In genomic region chrX:129600981-129601424, GRCh38 we compare ENCODE assay signal across 8 cellular contexts. TPM values are rescaled to one million over a fixed set of nuclear protein-coding genes. Genes with fewer than 3 reads are reported as not detected.
DNase-seq lines count a peak whose midpoint lies in the region; ATAC-seq and TF ChIP-seq lines count a peak whose summit lies in the region.

No MANE protein-coding gene starts in this region.

- no peaks in the 10 kb centered on the region for H3K27me3 ChIP-seq in WERI-Rb-1 (ENCODE audit: insufficient read depth, low read depth, severe bottlenecking)
- H3K27me3 ChIP-seq in rectal smooth muscle tissue (ENCODE audit: control insufficient read depth, insufficient read depth, low read length) = no peaks in the 10 kb centered on the region

- DNase-seq in NCI-H345 (lab: John Stamatoyannopoulos, UW) (peak; percentile 4), NCI-H345 treated with DMSO at 0.1 percent for 48 hours (lab: John Stamatoyannopoulos, UW; ENCODE audit: unreplicated experiment) (no peak), WERI-Rb-1 (no peak), glutamatergic neuron (no peak)

- H3K4me1 Mint-ChIP-seq in glutamatergic neuron (ENCODE audit: low read depth, unreplicated experiment) = no peaks in the 10 kb centered on the region

- TF ChIP-seq CTCF in WERI-Rb-1 (IDR thresholded peaks at IDR 0.05; ENCODE audit: low read depth, low read length) (peak; percentile 55), glutamatergic neuron (IDR thresholded peaks at IDR 0.05; ENCODE audit: partially characterized antibody, unreplicated experiment) (peak; percentile 40)

- no peaks in the 10 kb centered on the region for H3K36me3 Mint-ChIP-seq in glutamatergic neuron (ENCODE audit: unreplicated experiment)

- H3K4me3 ChIP-seq in WERI-Rb-1 (ENCODE audit: low read depth, low read length) = no peak overlapping the region
- H3K4me3 ChIP-seq in rectal smooth muscle tissue (ENCODE audit: low read length) = no peak overlapping the region

- H3K9ac ChIP-seq in rectal smooth muscle tissue (ENCODE audit: low read length) = no peak overlapping the region

- no peaks in the 10 kb centered on the region for H3K36me3 ChIP-seq in WERI-Rb-1
- H3K36me3 ChIP-seq in rectal smooth muscle tissue (ENCODE audit: control insufficient read depth, insufficient read depth, low read length) = no peaks in the 10 kb centered on the region

- H3K27ac ChIP-seq in WERI-Rb-1 (no peak overlapping the region), rectal smooth muscle tissue (ENCODE audit: low read depth, low read length) (peak overlapping the region; percentile 8)

- no peaks in the 10 kb centered on the region for H3K27me3 Mint-ChIP-seq in glutamatergic neuron (ENCODE audit: unreplicated experiment)

- peaks cover 3% of the 10 kb centered on the region for H3K4me1 ChIP-seq in rectal smooth muscle tissue (ENCODE audit: control insufficient read depth, insufficient read depth, low read length)

- ATAC-seq in HG03159 (IDR thresholded peaks at IDR 0.05; ENCODE audit: unreplicated experiment) (peak; percentile 45), HG03097 (IDR thresholded peaks at IDR 0.05; ENCODE audit: low FRiP score, unreplicated experiment) (no peak), HG03354 (IDR thresholded peaks at IDR 0.05; ENCODE audit: poor library complexity, severe bottlenecking, unreplicated experiment) (no peak)

- no peaks in the 10 kb centered on the region for H3K9me3 ChIP-seq in WERI-Rb-1 (ENCODE audit: severe bottlenecking)

- H3K27ac Mint-ChIP-seq in glutamatergic neuron (ENCODE audit: unreplicated experiment) = no peak overlapping the region

- peaks cover 1% of the 10 kb centered on the region for H3K9me3 Mint-ChIP-seq in glutamatergic neuron (ENCODE audit: unreplicated experiment)

- H3K4me3 Mint-ChIP-seq in glutamatergic neuron (ENCODE audit: unreplicated experiment) = no peak overlapping the region

RNA-seq across cellular contexts. Expression of gene APLN, which starts 53.8 kb away (rescaled TPM):
- not detected for total RNA-seq in glutamatergic neuron (ENCODE audit: unreplicated experiment)
